In the genomic region with DNA sequence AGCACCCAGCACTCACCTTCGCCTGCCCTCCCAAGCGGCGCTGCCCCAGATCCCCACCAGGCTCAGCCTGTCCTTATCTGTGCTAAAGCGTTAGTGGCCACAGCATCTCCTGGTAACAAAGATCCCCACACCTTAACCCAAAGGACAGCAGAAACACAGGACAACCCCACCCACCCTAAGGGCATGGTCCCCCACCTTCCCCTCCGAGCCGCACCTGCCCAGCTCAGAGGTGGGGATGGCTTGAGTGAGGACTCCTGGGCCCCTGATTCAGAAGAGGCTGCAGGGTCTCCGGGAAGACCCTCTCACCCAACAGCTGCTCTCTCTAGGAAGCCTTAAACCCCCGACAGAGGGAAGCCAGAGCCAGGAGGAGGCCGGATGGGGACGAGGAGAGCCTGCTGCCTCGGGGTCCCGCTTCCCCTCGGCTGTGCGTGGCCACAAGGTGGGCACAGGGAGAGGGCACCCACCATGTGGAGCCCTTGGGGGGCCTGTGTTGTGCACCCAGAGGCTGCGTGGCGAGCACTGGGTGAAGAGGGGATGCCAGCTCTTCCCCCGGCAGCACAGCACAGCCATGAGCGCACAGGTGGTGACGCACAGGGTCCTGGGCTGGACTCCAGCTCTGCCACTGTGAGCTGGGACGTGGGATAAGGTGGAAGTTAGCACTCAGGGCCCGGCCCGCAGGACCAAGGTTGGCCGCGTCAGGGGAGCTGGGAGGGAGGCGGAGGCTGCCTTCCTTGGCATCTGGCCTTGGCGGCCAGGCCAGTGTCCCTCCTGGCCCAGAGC, we compare ENCODE assay signal across 21 cellular contexts. TPM values are rescaled to one million over a fixed set of nuclear protein-coding genes. Genes with fewer than 3 reads are reported as not detected.
"Had no signal": no experiment of that assay in that cellular context is flagged by ENCODE, and none has a peak within 500 bp of the region (broad histone marks: within the 10 kb centered on the region; RNA-seq: fewer than 3 reads in every experiment).

No MANE protein-coding gene starts in this region.

- ATAC-seq: activated CD8-positive, alpha-beta memory T cell treated with anti-CD3 and anti-CD28 coated beads, Interleukin-2, amount 10 ng/mL, durations not matched to agents 7 days and 5 days; activated CD8-positive, alpha-beta T cell treated with anti-CD3 and anti-CD28 coated beads for 36 hours; stimulated activated naive CD8-positive, alpha-beta T cell treated with anti-CD3 and anti-CD28 coated beads, Interleukin-15, Interleukin-2, amounts not matched to agents 100 U/mL and 50 U/mL, for 24 hours had no signal

- H3K9me3 ChIP-seq: upper lobe of left lung had no signal

- H3K27ac ChIP-seq: upper lobe of left lung had no signal

- H3K4me3 ChIP-seq: upper lobe of left lung had no signal

- H3K36me3 ChIP-seq: upper lobe of left lung had no signal

- FAIRE-seq: endometrium had no signal

- DNase-seq: activated CD4-positive, alpha-beta T cell treated with anti-CD3 and anti-CD28 coated beads, Interleukin-2, amount 10 ng/mL, durations not matched to agents 24 days and 14 days; activated CD4-positive, CD25-positive, alpha-beta regulatory T cell; activated CD8-positive, alpha-beta memory T cell treated with anti-CD3 and anti-CD28 coated beads, Interleukin-2, amount 10 ng/mL, durations not matched to agents 7 days and 5 days; activated CD8-positive, alpha-beta T cell treated with anti-CD3 and anti-CD28 coated beads for 36 hours; activated effector memory CD4-positive, alpha-beta T cell treated with anti-CD3 and anti-CD28 coated beads, Interleukin-2, amount 50 U/mL, for 16 hours; activated naive CD4-positive, alpha-beta T cell treated with anti-CD3 and anti-CD28 coated beads, Interleukin-2, amount 50 U/mL, for 16 hours; activated naive CD8-positive, alpha-beta T cell treated with anti-CD3 and anti-CD28 coated beads, Interleukin-2, amount 50 U/mL, for 24 hours; activated T-cell treated with anti-CD3 and anti-CD28 coated beads for 4 hours; effector CD4-positive, alpha-beta T cell; immature natural killer cell; kidney glomerular epithelial cell; naive B cell; occipital lobe; stimulated activated CD4-positive, alpha-beta T cell treated with anti-CD3 and anti-CD28 coated beads, Interleukin-12 subunit alpha, Interleukin-12 subunit beta, amount 100 ng/mL, for 4 hours; stimulated activated CD4-positive, alpha-beta T cell treated with anti-CD3 and anti-CD28 coated beads, Interleukin-4, amount 100 ng/mL, for 4 hours; stimulated activated naive CD8-positive, alpha-beta T cell treated with anti-CD3 and anti-CD28 coated beads, Interleukin-15, Interleukin-2, amounts not matched to agents 100 U/mL and 50 U/mL, for 24 hours; T1000 had no signal

RNA-seq across cellular contexts. Expression of a gene that starts 52.5 kb away (rescaled TPM):
- total RNA-seq: activated CD4-positive, alpha-beta T cell treated with anti-CD3 and anti-CD28 coated beads, Interleukin-2, amount 10 ng/mL, durations not matched to agents 24 days and 14 days; activated CD8-positive, alpha-beta T cell treated with anti-CD3 and anti-CD28 coated beads for 36 hours; mononuclear cell had no signal

RNA-seq across cellular contexts. Expression of a gene that starts 55.7 kb away (rescaled TPM):
- total RNA-seq: activated CD4-positive, alpha-beta T cell treated with anti-CD3 and anti-CD28 coated beads, Interleukin-2, amount 10 ng/mL, durations not matched to agents 24 days and 14 days; activated CD8-positive, alpha-beta memory T cell treated with anti-CD3 and anti-CD28 coated beads, Interleukin-2, amount 10 ng/mL, durations not matched to agents 7 days and 5 days; activated CD8-positive, alpha-beta T cell treated with anti-CD3 and anti-CD28 coated beads for 36 hours; epithelial cell of proximal tubule had no signal
- polyA plus RNA-seq: immature natural killer cell had no signal
